17 cellular contexts compared by ENCODE assay signal in the genomic region with DNA sequence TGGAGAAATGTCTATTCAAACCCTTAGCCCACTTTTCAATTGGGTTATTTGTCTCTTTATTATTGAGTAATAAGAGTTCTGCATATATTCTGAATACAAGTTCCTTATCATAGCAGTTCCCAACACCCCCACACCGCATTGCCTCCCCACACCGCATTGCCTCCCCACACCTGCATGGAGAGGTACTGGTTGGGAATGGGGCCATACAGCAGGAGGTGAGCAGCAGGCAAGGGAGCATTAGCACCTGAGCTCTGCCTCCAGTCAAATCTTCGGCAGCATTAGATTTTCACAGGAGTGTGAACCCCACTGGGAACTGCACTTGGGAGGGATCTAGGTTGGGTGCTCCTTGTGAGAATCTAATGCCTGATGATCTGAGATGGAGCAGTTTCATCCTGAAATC.
"Had no signal": no experiment of that assay in that cellular context is flagged by ENCODE, and none has a peak within 500 bp of the region (broad histone marks: within the 10 kb centered on the region; RNA-seq: fewer than 3 reads in every experiment).

No MANE protein-coding gene starts in this region.

- DNase-seq: colonic mucosa; cortex of kidney; effector CD8-positive, alpha-beta T cell; effector memory CD8-positive, alpha-beta T cell; endodermal cell; erythroblast; foreskin keratinocyte; heart left ventricle; hypothalamus; immature natural killer cell; left cardiac atrium; left lung; left ventricle myocardium superior; lower lobe of right lung; mesenchymal stem cell; mucosa of descending colon; naive B cell had no signal
